13 cellular contexts compared by ENCODE assay signal in genomic region chr1:10631811-10632481, GRCh38.
DNase-seq lines count a peak whose midpoint lies in the region; ATAC-seq and TF ChIP-seq lines count a peak whose summit lies in the region.
"Had no signal": no experiment of that assay in that cellular context is flagged by ENCODE, and none has a peak within 500 bp of the region (broad histone marks: within the 10 kb centered on the region; RNA-seq: fewer than 3 reads in every experiment).

No MANE protein-coding gene starts in this region.

- peaks cover 6% of the 10 kb centered on the region for H3K27me3 Mint-ChIP-seq in activated naive CD4-positive, alpha-beta T cell treated with anti-CD3 and anti-CD28 coated beads, Interleukin-2, amount 10 ng/mL, durations not matched to agents 7 days and 5 days
- H3K27me3 Mint-ChIP-seq: activated CD4-positive, alpha-beta memory T cell treated with anti-CD3 and anti-CD28 coated beads for 36 hours had no signal

- no peak for DNase-seq in activated naive CD4-positive, alpha-beta T cell treated with anti-CD3 and anti-CD28 coated beads, Interleukin-2, amount 50 U/mL, for 72 hours (ENCODE audit: low spot score in 2 of 2)
- no peak for DNase-seq in activated naive CD4-positive, alpha-beta T cell treated with anti-CD3 and anti-CD28 coated beads, Interleukin-2, amount 10 ng/mL, durations not matched to agents 7 days and 5 days
- DNase-seq in coronary artery (ENCODE audit: low spot score) (no peak), lower lobe of right lung (peak; percentile 31), tibial artery (peak in 1 of 2 donors; percentile 67), islet precursor cell (no peak), putamen (ENCODE audit: low spot score) (no peak), germinal center (ENCODE audit: low spot score) (no peak)
- DNase-seq: activated CD4-positive, alpha-beta memory T cell treated with anti-CD3 and anti-CD28 coated beads for 36 hours; COR-L47; GF-D8; stimulated activated CD4-positive, alpha-beta T cell treated with anti-CD3 and anti-CD28 coated beads, Interleukin-4, amount 100 ng/mL, for 24 hours had no signal

- no peak for TF ChIP-seq CTCF in coronary artery (IDR thresholded peaks at IDR 0.05)
- TF ChIP-seq CTCF in lower lobe of right lung (IDR thresholded peaks at IDR 0.05) = no peak
- peak in 1 of 2 experiments; percentile 10 for TF ChIP-seq CTCF in tibial artery (IDR thresholded peaks at IDR 0.05)

- intact Hi-C loops in lower lobe of right lung (cut with DNase I) = no loop called here
- intact Hi-C loops in tibial artery (cut with DNase I; ENCODE audit: low total_unique reads) = no loop called here

- CTCF ChIA-PET in activated naive CD4-positive, alpha-beta T cell treated with anti-CD3 and anti-CD28 coated beads, Interleukin-2, amount 10 ng/mL, durations not matched to agents 7 days and 5 days (lab: Charles Lee) = interaction anchor here (0.7 kb wide), 1 partner anchor 724 kb away, joined by 3 read pairs; no protein-coding TSS in a partner anchor

- H3K4me3 ChIP-seq in coronary artery (no peak overlapping the region), lower lobe of right lung (no peak overlapping the region), tibial artery (no peak overlapping the region)

- peak overlapping the region; percentile 65 to 67 for H3K27ac Mint-ChIP-seq in activated naive CD4-positive, alpha-beta T cell treated with anti-CD3 and anti-CD28 coated beads, Interleukin-2, amount 50 U/mL, for 72 hours
- H3K27ac Mint-ChIP-seq in activated naive CD4-positive, alpha-beta T cell treated with anti-CD3 and anti-CD28 coated beads, Interleukin-2, amount 10 ng/mL, durations not matched to agents 7 days and 5 days = no peak overlapping the region
- H3K27ac Mint-ChIP-seq: activated CD4-positive, alpha-beta memory T cell treated with anti-CD3 and anti-CD28 coated beads for 36 hours had no signal

- H3K9me3 Mint-ChIP-seq in activated naive CD4-positive, alpha-beta T cell treated with anti-CD3 and anti-CD28 coated beads, Interleukin-2, amount 50 U/mL, for 72 hours = no peaks in the 10 kb centered on the region
- no peaks in the 10 kb centered on the region for H3K9me3 Mint-ChIP-seq in activated naive CD4-positive, alpha-beta T cell treated with anti-CD3 and anti-CD28 coated beads, Interleukin-2, amount 10 ng/mL, durations not matched to agents 7 days and 5 days
- H3K9me3 Mint-ChIP-seq: activated CD4-positive, alpha-beta memory T cell treated with anti-CD3 and anti-CD28 coated beads for 36 hours had no signal

- H3K4me1 ChIP-seq in lower lobe of right lung = peaks cover 24% of the 10 kb centered on the region
- H3K4me1 ChIP-seq in tibial artery = peaks cover 11 to 77% (median 64%) of the 10 kb centered on the region in 4 donors

- H3K27ac ChIP-seq in coronary artery = peak overlapping the region; percentile 90
- no peak overlapping the region for H3K27ac ChIP-seq in lower lobe of right lung
- peak overlapping the region; percentile 87 to 88 for H3K27ac ChIP-seq in tibial artery

- no peaks in the 10 kb centered on the region for H3K36me3 Mint-ChIP-seq in activated naive CD4-positive, alpha-beta T cell treated with anti-CD3 and anti-CD28 coated beads, Interleukin-2, amount 50 U/mL, for 72 hours
- no peaks in the 10 kb centered on the region for H3K36me3 Mint-ChIP-seq in activated naive CD4-positive, alpha-beta T cell treated with anti-CD3 and anti-CD28 coated beads, Interleukin-2, amount 10 ng/mL, durations not matched to agents 7 days and 5 days
- H3K36me3 Mint-ChIP-seq: activated CD4-positive, alpha-beta memory T cell treated with anti-CD3 and anti-CD28 coated beads for 36 hours had no signal

- H3K4me1 Mint-ChIP-seq in activated naive CD4-positive, alpha-beta T cell treated with anti-CD3 and anti-CD28 coated beads, Interleukin-2, amount 10 ng/mL, durations not matched to agents 7 days and 5 days = no peaks in the 10 kb centered on the region

- H3K27me3 ChIP-seq in lower lobe of right lung (ENCODE audit: low read depth) (no peaks in the 10 kb centered on the region), tibial artery (no peaks in the 10 kb centered on the region)

- H3K36me3 ChIP-seq in lower lobe of right lung = peaks cover 10% of the 10 kb centered on the region
- H3K36me3 ChIP-seq in tibial artery = no peaks in the 10 kb centered on the region

- no peak for ATAC-seq in activated naive CD4-positive, alpha-beta T cell treated with anti-CD3 and anti-CD28 coated beads, Interleukin-2, amount 50 U/mL, for 72 hours
- no peak for ATAC-seq in lower lobe of right lung
- ATAC-seq: right cardiac atrium had no signal

- no peaks in the 10 kb centered on the region for H3K9me3 ChIP-seq in lower lobe of right lung
- no peaks in the 10 kb centered on the region for H3K9me3 ChIP-seq in tibial artery

- H3K4me3 Mint-ChIP-seq in activated naive CD4-positive, alpha-beta T cell treated with anti-CD3 and anti-CD28 coated beads, Interleukin-2, amount 10 ng/mL, durations not matched to agents 7 days and 5 days = no peak overlapping the region
- H3K4me3 Mint-ChIP-seq: activated CD4-positive, alpha-beta memory T cell treated with anti-CD3 and anti-CD28 coated beads for 36 hours had no signal
